In the genomic region with DNA sequence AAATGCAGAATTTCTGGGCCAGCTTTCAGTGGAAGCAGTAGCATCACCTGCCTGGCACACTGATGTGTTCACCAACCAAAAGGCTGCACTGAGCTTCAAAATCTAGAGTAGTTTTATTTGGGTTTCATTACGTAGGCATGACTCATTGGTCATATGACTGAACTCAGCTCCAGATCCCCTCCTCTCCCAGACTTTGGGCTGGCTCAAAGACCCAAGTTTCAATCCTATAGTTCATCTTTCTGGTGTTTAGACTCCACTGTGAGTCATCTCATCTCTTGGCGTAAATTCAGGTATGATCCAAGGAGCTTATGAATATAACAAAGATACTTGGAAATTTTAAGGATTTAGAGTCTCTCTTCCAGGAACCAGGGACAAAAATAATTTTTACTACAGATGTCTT, we compare ENCODE assay signal across 1 cellular context.
TF ChIP-seq lines count a peak whose summit lies in the region.

No MANE protein-coding gene starts in this region.

TF ChIP-seq in SK-N-SH, 30 proteins besides CTCF, POLR2A, EP300 and RAD21 (continued from another document):
- TF ChIP-seq, protein P1, sequence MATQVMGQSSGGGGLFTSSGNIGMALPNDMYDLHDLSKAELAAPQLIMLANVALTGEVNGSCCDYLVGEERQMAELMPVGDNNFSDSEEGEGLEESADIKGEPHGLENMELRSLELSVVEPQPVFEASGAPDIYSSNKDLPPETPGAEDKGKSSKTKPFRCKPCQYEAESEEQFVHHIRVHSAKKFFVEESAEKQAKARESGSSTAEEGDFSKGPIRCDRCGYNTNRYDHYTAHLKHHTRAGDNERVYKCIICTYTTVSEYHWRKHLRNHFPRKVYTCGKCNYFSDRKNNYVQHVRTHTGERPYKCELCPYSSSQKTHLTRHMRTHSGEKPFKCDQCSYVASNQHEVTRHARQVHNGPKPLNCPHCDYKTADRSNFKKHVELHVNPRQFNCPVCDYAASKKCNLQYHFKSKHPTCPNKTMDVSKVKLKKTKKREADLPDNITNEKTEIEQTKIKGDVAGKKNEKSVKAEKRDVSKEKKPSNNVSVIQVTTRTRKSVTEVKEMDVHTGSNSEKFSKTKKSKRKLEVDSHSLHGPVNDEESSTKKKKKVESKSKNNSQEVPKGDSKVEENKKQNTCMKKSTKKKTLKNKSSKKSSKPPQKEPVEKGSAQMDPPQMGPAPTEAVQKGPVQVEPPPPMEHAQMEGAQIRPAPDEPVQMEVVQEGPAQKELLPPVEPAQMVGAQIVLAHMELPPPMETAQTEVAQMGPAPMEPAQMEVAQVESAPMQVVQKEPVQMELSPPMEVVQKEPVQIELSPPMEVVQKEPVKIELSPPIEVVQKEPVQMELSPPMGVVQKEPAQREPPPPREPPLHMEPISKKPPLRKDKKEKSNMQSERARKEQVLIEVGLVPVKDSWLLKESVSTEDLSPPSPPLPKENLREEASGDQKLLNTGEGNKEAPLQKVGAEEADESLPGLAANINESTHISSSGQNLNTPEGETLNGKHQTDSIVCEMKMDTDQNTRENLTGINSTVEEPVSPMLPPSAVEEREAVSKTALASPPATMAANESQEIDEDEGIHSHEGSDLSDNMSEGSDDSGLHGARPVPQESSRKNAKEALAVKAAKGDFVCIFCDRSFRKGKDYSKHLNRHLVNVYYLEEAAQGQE (IDR thresholded peaks at IDR 0.05; ENCODE audit: low read depth, low read length), result no peak
- TF ChIP-seq, protein P2, sequence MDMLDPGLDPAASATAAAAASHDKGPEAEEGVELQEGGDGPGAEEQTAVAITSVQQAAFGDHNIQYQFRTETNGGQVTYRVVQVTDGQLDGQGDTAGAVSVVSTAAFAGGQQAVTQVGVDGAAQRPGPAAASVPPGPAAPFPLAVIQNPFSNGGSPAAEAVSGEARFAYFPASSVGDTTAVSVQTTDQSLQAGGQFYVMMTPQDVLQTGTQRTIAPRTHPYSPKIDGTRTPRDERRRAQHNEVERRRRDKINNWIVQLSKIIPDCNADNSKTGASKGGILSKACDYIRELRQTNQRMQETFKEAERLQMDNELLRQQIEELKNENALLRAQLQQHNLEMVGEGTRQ (IDR thresholded peaks at IDR 0.05; ENCODE audit: borderline replicate concordance, low read depth, low read length), result no peak
TF ChIP-seq in SK-N-SH: peak in this region for 6.
